ENCODE assay signal across 1 cellular context in the genomic region with DNA sequence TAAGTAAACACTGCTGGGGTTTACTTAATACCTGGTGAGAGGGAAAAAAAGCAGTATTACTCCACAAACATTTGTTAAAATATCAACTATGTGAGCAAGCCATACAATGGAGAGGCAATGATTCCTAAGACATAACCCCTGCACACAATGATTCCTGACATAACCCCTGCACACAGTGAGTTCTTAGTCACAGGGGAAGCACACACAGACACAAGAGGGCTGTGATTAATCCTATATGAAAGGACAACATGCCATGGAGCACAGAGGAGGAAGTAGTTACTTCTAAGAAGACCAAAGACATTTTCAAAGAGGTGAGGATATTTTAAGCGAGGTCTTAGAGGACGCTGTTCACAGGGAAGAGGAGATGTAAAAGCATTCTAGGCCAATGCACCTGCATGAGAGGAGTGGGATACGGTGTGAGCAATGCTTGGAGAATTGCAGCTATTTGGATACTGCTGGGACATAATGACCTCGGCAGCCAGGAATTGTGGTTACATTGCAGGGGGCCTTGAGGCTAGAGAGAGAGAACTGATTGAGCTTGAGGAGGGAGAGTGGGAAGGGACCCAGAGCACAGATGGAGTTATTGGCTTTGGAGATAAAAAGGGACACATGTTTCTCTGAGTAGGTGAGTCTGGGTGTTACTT.
A peak's percentile ranks its signal among the peaks of the same experiment; 100 is the strongest.
TF ChIP-seq lines count a peak whose summit lies in the region.

No MANE protein-coding gene starts in this region.

TF ChIP-seq in H1, 55 proteins besides CTCF, POLR2A, EP300 and RAD21 (continued from another document):
- no peak for TF ChIP-seq KDM4A (IDR thresholded peaks at IDR 0.05; ENCODE audit: low read depth, low read length, severe bottlenecking)
- TF ChIP-seq NANOG (IDR thresholded peaks at IDR 0.05; ENCODE audit: insufficient read depth, low read depth, low read length, poor library complexity, severe bottlenecking): peak; percentile 95
